Comparison of ENCODE assay signal across 21 cellular contexts in the genomic region with DNA sequence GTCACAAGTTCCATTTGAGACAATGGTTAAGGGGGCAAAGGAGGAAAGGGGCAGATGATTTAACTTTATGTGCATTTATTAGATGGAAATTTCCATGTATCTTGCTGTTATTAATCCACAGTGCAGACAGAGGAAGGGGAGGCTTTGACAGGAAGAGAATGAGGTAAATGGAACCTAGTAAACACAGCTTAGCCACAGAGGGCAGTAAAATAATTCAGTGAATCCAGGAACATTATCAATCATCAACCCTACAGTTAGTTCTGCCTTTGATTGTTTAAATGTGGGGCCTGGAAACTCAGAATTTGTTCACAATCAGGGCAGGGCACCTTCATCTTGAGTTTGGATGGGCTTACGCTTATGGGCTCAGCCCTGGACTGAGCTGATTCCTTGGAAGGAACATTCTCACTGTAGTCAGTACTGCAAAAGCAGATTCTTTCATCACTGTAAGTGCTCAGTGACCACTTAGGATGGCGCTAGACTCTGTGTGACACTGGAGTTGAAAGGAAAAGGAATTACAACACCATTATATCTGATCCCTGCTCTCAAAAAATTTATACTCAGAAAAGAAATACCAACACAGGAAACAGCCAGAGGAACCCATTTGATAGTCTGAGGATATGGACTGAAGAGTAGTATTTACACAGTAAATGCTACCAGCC.
DNase-seq lines count a peak whose midpoint lies in the region; ATAC-seq, FAIRE-seq and TF ChIP-seq lines count a peak whose summit lies in the region.
"Had no signal": no experiment of that assay in that cellular context is flagged by ENCODE, and none has a peak within 500 bp of the region (broad histone marks: within the 10 kb centered on the region; RNA-seq: fewer than 3 reads in every experiment).

No MANE protein-coding gene starts in this region.

- peaks cover 8% of the 10 kb centered on the region for H3K9me3 Mint-ChIP-seq in T-helper 2 cell treated with Interferon-gamma antibody and Interleukin-4, amounts not matched to agents 5 μg/mL and 100 μg/mL, for 36 hours
- H3K9me3 Mint-ChIP-seq in GM23338, result no peaks in the 10 kb centered on the region

- H3K4me3 ChIP-seq in GM23338 (no peak overlapping the region), H1 (ENCODE audit: extremely low read depth in 1 of 4, insufficient read depth in 2 of 4, low read depth in 3 of 4, low read length in 4 of 4) (no peak overlapping the region), parathyroid adenoma (ENCODE audit: low read depth, low read length) (no peak overlapping the region)

- TF ChIP-seq EP300 in H1 (IDR thresholded peaks at IDR 0.05; ENCODE audit: borderline replicate concordance in 1 of 2, low read depth in 2 of 2, low read length in 2 of 2), result no peak

- H3K9ac ChIP-seq in H1 (replicated peaks in 1 of 4; ENCODE audit: extremely low read depth in 1 of 4, low read depth in 3 of 4, low read length in 3 of 4) (no peak overlapping the region), parathyroid adenoma (no peak overlapping the region)

- H2BK12ac ChIP-seq in H1 (ENCODE audit: low read depth, low read length), result no peak overlapping the region

- no peaks in the 10 kb centered on the region for H3K23me2 ChIP-seq in H1 (ENCODE audit: low read depth, low read length)

- H3K4me2 ChIP-seq in GM23338, result no peak overlapping the region
- no peak overlapping the region for H3K4me2 ChIP-seq in H1 (ENCODE audit: insufficient read depth in 1 of 2, low read depth in 2 of 2, low read length in 2 of 2)
- H3K4me2 ChIP-seq in parathyroid adenoma (ENCODE audit: low read length), result no peak overlapping the region

- ATAC-seq in GM23338, result no peak
- ATAC-seq: HepG2, PC-3 had no signal

- no peak overlapping the region for H3K14ac ChIP-seq in H1 (ENCODE audit: insufficient read length)

- H4K8ac ChIP-seq in H1 (ENCODE audit: extremely low read depth, insufficient read depth, low read length), result no peak overlapping the region

- H3K4me1 Mint-ChIP-seq in T-helper 2 cell treated with Interferon-gamma antibody and Interleukin-4, amounts not matched to agents 5 μg/mL and 100 μg/mL, for 36 hours (ENCODE audit: low read depth), result peaks cover 49% of the 10 kb centered on the region
- H3K4me1 Mint-ChIP-seq in GM23338, result no peaks in the 10 kb centered on the region

- H3K36me3 ChIP-seq in GM23338 (ENCODE audit: insufficient read depth), result no peaks in the 10 kb centered on the region
- H3K36me3 ChIP-seq in H1 (ENCODE audit: control insufficient read depth in 2 of 4, insufficient read depth in 4 of 4, low read length in 3 of 4), result no peaks in the 10 kb centered on the region
- no peaks in the 10 kb centered on the region for H3K36me3 ChIP-seq in parathyroid adenoma (ENCODE audit: control insufficient read depth, insufficient read depth, low read length)

- no peak for DNase-seq in T-helper 2 cell treated with Interferon-gamma antibody and Interleukin-4, amounts not matched to agents 5 μg/mL and 100 μg/mL, for 36 hours (ENCODE audit: low spot score)
- DNase-seq in T-helper 2 cell (no peak), GM23338 (ENCODE audit: low spot score) (no peak), H1 (ENCODE audit: low read depth in 1 of 2, low spot score in 2 of 2) (no peak), NOMO-1 treated with dmso at 0.1 percent for 144 hours (lab: John Stamatoyannopoulos, UW; ENCODE audit: unreplicated experiment) (no peak), anterior cingulate cortex (lab: John Stamatoyannopoulos, UW) (no peak), NCI-H1092 (lab: John Stamatoyannopoulos, UW) (no peak)
- DNase-seq: 8988T, DMS 273 treated with DMSO at 0.1 percent for 48 hours, DND-41, KG1, NCI-H1436, NCI-H1930, NCI-H345, NCI-H524 treated with DMSO at 0.1 percent for 48 hours, PC-3, RPMI8226 had no signal

- no peak overlapping the region for H2BK20ac ChIP-seq in H1 (ENCODE audit: low read length)

- peak overlapping the region; percentile 48 for H3K27ac Mint-ChIP-seq in T-helper 2 cell treated with Interferon-gamma antibody and Interleukin-4, amounts not matched to agents 5 μg/mL and 100 μg/mL, for 36 hours
- H3K27ac Mint-ChIP-seq in GM23338, result no peak overlapping the region
- H3K27ac Mint-ChIP-seq: CD14-positive monocyte had no signal

- no peak overlapping the region for H3K23ac ChIP-seq in H1 (ENCODE audit: insufficient read length)

- H2AK5ac ChIP-seq in H1 (ENCODE audit: low read depth, low read length), result no peak overlapping the region

- no peak overlapping the region for H3K18ac ChIP-seq in H1 (ENCODE audit: extremely low read depth, low read length)

- H3K4ac ChIP-seq in H1 (replicated peaks; ENCODE audit: insufficient read length, low read depth, low read length), result no peak overlapping the region

- no peak overlapping the region for H4K5ac ChIP-seq in H1 (ENCODE audit: insufficient read length, low read depth, low read length)

- H2BK15ac ChIP-seq in H1 (ENCODE audit: low read length), result no peak overlapping the region

- CTCF ChIA-PET in H1 (lab: Charles Lee; ENCODE audit: partially characterized antibody), result no interaction called here

- 0 out of 4 replicates have a peak, but pooled peaks of 1 of the 2 experiments have one; percentile 4 for TF ChIP-seq RAD21 in H1 (IDR thresholded peaks at IDR 0.05 in 1 of 2, conservative IDR thresholded peaks at IDR 0.05 in 1 of 2; ENCODE audit: low read depth in 2 of 2, low read length in 2 of 2)

- H4K20me1 ChIP-seq in GM23338 (replicated peaks; ENCODE audit: insufficient read depth) (no peaks in the 10 kb centered on the region), H1 (replicated peaks in 1 of 2; ENCODE audit: control insufficient read depth in 1 of 2, insufficient read depth in 2 of 2, low read length in 2 of 2) (no peaks in the 10 kb centered on the region)

- TF ChIP-seq CTCF in GM23338 (conservative IDR thresholded peaks at IDR 0.05; ENCODE audit: low read depth in 2 of 2) (peak in 1 of 2 experiments; percentile 22; a peak in 1 of 4 replicates), H1 (IDR thresholded peaks at IDR 0.05; ENCODE audit: control extremely low read depth in 1 of 3, insufficient read depth in 1 of 3, low read depth in 1 of 3, low read length in 3 of 3) (no peak), parathyroid adenoma (IDR thresholded peaks at IDR 0.05) (no peak)

- no peak for TF ChIP-seq POLR2A in H1 (IDR thresholded peaks at IDR 0.05; ENCODE audit: control extremely low read depth in 1 of 2, low read depth in 2 of 2, low read length in 2 of 2)

- no peaks in the 10 kb centered on the region for H3K79me1 ChIP-seq in H1 (ENCODE audit: low read depth, low read length)

- H3K4me3 Mint-ChIP-seq in T-helper 2 cell treated with Interferon-gamma antibody and Interleukin-4, amounts not matched to agents 5 μg/mL and 100 μg/mL, for 36 hours, result peak overlapping the region; percentile 37
- H3K4me3 Mint-ChIP-seq in GM23338, result no peak overlapping the region
- H3K4me3 Mint-ChIP-seq: CD14-positive monocyte had no signal

- H3K56ac ChIP-seq in H1 (replicated peaks; ENCODE audit: insufficient read length, low read depth, low read length), result no peak overlapping the region

- no peak overlapping the region for H2BK120ac ChIP-seq in H1 (replicated peaks; ENCODE audit: low read depth, low read length)

- H3K27me3 Mint-ChIP-seq in T-helper 2 cell treated with Interferon-gamma antibody and Interleukin-4, amounts not matched to agents 5 μg/mL and 100 μg/mL, for 36 hours (ENCODE audit: low read depth), result peaks cover 15% of the 10 kb centered on the region
- H3K27me3 Mint-ChIP-seq in GM23338 (ENCODE audit: insufficient read depth, low read depth, poor library complexity), result peaks cover 2% of the 10 kb centered on the region

- H3K27me3 ChIP-seq in GM23338 (ENCODE audit: insufficient read depth) (no peaks in the 10 kb centered on the region), H1 (replicated peaks in 1 of 4; ENCODE audit: control insufficient read depth in 3 of 4, extremely low read depth in 1 of 4, insufficient read depth in 3 of 4, low read length in 3 of 4) (no peaks in the 10 kb centered on the region), parathyroid adenoma (ENCODE audit: control insufficient read depth, insufficient read depth, low read length) (no peaks in the 10 kb centered on the region)

- POLR2A ChIA-PET in H1 (lab: Charles Lee; ENCODE audit: partially characterized antibody), result interaction anchor here (0.6 kb wide), 1 partner anchor 177 kb away, joined by 3 read pairs; no protein-coding TSS in a partner anchor

- H3K9me3 ChIP-seq in H1 (ENCODE audit: insufficient read depth in 2 of 2, low read depth in 1 of 2, low read length in 1 of 2) (no peaks in the 10 kb centered on the region), parathyroid adenoma (ENCODE audit: control insufficient read depth, low read length) (no peaks in the 10 kb centered on the region)

- FAIRE-seq in H1 (lab: Jason Lieb, UNC), result no peak
- FAIRE-seq: H54, HepG2 had no signal

- peaks cover 11% of the 10 kb centered on the region; the same call in 1 of the 2 replicates for H3K9me2 ChIP-seq in GM23338 (ENCODE audit: insufficient read depth)

- no peak overlapping the region for H4K91ac ChIP-seq in H1 (replicated peaks; ENCODE audit: insufficient read length, low read length)

- H3K36me3 Mint-ChIP-seq in T-helper 2 cell treated with Interferon-gamma antibody and Interleukin-4, amounts not matched to agents 5 μg/mL and 100 μg/mL, for 36 hours (ENCODE audit: low read depth), result peaks cover 12% of the 10 kb centered on the region
- no peaks in the 10 kb centered on the region for H3K36me3 Mint-ChIP-seq in GM23338 (ENCODE audit: low read depth)

- H2BK5ac ChIP-seq in H1 (ENCODE audit: low read depth, low read length), result no peak overlapping the region

- H3K27ac ChIP-seq in GM23338 (ENCODE audit: low read depth) (no peak overlapping the region), H1 (ENCODE audit: low read depth, low read length) (no peak overlapping the region), parathyroid adenoma (peak overlapping the region; percentile 22)

- H3K4me1 ChIP-seq in GM23338 (ENCODE audit: insufficient read depth) (no peaks in the 10 kb centered on the region), H1 (replicated peaks in 1 of 4; ENCODE audit: control insufficient read depth in 3 of 4, insufficient read depth in 4 of 4, low read length in 3 of 4) (no peaks in the 10 kb centered on the region), parathyroid adenoma (peaks cover 18% of the 10 kb centered on the region)

- no peaks in the 10 kb centered on the region for H3F3A ChIP-seq in GM23338 (replicated peaks; ENCODE audit: low read depth)

- peak overlapping the region; percentile 44; the same call in 1 of the 2 replicates for H2AFZ ChIP-seq in GM23338
- H2AFZ ChIP-seq in H1 (ENCODE audit: low read length), result peak overlapping the region; percentile 79; the same call in 1 of the 2 replicates
- peak overlapping the region; percentile 39 for H2AFZ ChIP-seq in parathyroid adenoma

- H3K79me2 ChIP-seq in GM23338 (replicated peaks; ENCODE audit: insufficient read depth) (no peaks in the 10 kb centered on the region), H1 (ENCODE audit: control insufficient read depth in 1 of 2, insufficient read depth in 2 of 2, low read length in 2 of 2) (no peaks in the 10 kb centered on the region), parathyroid adenoma (no peaks in the 10 kb centered on the region)

- 75% methylated on average over 2 of the region's 2 CpGs; no CpG with 5 or more reads in 1 of the 2 experiments for WGBS in H1 (ENCODE audit: extremely low coverage in 1 of 2, insufficient coverage in 1 of 2, insufficient read length in 1 of 2, insufficient replicate concordance in 2 of 2, low coverage in 1 of 2, low lambda C conversion rate in 2 of 2, missing lambda C conversion rate in 1 of 2), 2 experiments
